8 cellular contexts compared by ENCODE assay signal in genomic region chrX:24646745-24647182, GRCh38. TPM values are rescaled to one million over a fixed set of nuclear protein-coding genes. Genes with fewer than 3 reads are reported as not detected.
DNase-seq lines count a peak whose midpoint lies in the region; ATAC-seq and TF ChIP-seq lines count a peak whose summit lies in the region.

No MANE protein-coding gene starts in this region.

- H3K4me3 ChIP-seq in astrocyte of the spinal cord (ENCODE audit: low read depth, low read length) (peak overlapping the region; percentile 16), kidney epithelial cell (ENCODE audit: low read depth, low read length) (peak overlapping the region; percentile 26), tibial artery (peak overlapping the region; percentile 36 to 46)

- ATAC-seq in GM21825 (IDR thresholded peaks at IDR 0.05; ENCODE audit: unreplicated experiment): no peak

- H3K27me3 ChIP-seq in kidney epithelial cell (ENCODE audit: control insufficient read depth, insufficient read depth, low read length): no peaks in the 10 kb centered on the region
- H3K27me3 ChIP-seq in tibial artery: no peaks in the 10 kb centered on the region

- peak overlapping the region in 1 of 2 donors; percentile 22 for H3K27ac ChIP-seq in tibial artery

- H3K4me1 ChIP-seq in tibial artery: peaks cover 0 to 6% (median 2%) of the 10 kb centered on the region in 4 donors

- intact Hi-C loops in tibial artery (cut with DNase I; ENCODE audit: low total_unique reads): no loop called here

- H3K36me3 ChIP-seq in kidney epithelial cell (ENCODE audit: control insufficient read depth, insufficient read depth, low read length) (no peaks in the 10 kb centered on the region), tibial artery (no peaks in the 10 kb centered on the region)

- no peaks in the 10 kb centered on the region for H3K9me3 ChIP-seq in tibial artery

- DNase-seq in DMS79 treated with DMSO at 0.1 percent for 48 hours (lab: John Stamatoyannopoulos, UW) (peak; percentile 14), DMS79 (lab: John Stamatoyannopoulos, UW) (no peak), NCI-H1092 treated with DMSO at 0.1 percent for 48 hours (lab: John Stamatoyannopoulos, UW) (peak; percentile 79), astrocyte of the spinal cord (ENCODE audit: low read depth, low spot score) (no peak), kidney epithelial cell (ENCODE audit: low read depth) (no peak), tibial artery (no peak), A172 (ENCODE audit: low spot score) (no peak)

- TF ChIP-seq CTCF in astrocyte of the spinal cord (IDR thresholded peaks at IDR 0.05; ENCODE audit: low read depth, low read length) (no peak), kidney epithelial cell (IDR thresholded peaks at IDR 0.05; ENCODE audit: insufficient read depth, low read length, poor library complexity, severe bottlenecking) (no peak), tibial artery (IDR thresholded peaks at IDR 0.05) (no peak)

- in situ Hi-C loops in astrocyte of the spinal cord (cut with HindIII; ENCODE audit: low sequenced_read_pairs): no loop called here

RNA-seq across cellular contexts. Expression of gene PCYT1B, which starts 0.4 kb away (rescaled TPM):
- 1.8 and 2.0 TPM in 2 replicates for total RNA-seq in kidney epithelial cell
- not detected in 2 replicates for total RNA-seq in A172 (2014; rRNA removed; shearing (Covaris generic))

RNA-seq across cellular contexts. Expression of gene POLA1, which starts 47.0 kb away (rescaled TPM):
- total RNA-seq in kidney epithelial cell: 5.1 and 6.2 TPM in 2 replicates
- total RNA-seq in A172 (2014; rRNA removed; shearing (Covaris generic)): 31.3 and 34.1 TPM in 2 replicates

Comparison
In these comparisons a context has a peak if more than half of its experiments do, and no peak if none do; other contexts are left out.
1. DNase-seq: peak in DMS79 treated with DMSO at 0.1 percent for 48 hours (single experiment) and NCI-H1092 treated with DMSO at 0.1 percent for 48 hours (single experiment); none in DMS79 (single experiment), astrocyte of the spinal cord (single experiment), kidney epithelial cell (single experiment), tibial artery (0 of 2) and A172 (single experiment).
2. Peak in every context shown above with its lines, with median percentiles within 50 percentile points of each other: H3K4me3 ChIP-seq.